In the genomic region with DNA sequence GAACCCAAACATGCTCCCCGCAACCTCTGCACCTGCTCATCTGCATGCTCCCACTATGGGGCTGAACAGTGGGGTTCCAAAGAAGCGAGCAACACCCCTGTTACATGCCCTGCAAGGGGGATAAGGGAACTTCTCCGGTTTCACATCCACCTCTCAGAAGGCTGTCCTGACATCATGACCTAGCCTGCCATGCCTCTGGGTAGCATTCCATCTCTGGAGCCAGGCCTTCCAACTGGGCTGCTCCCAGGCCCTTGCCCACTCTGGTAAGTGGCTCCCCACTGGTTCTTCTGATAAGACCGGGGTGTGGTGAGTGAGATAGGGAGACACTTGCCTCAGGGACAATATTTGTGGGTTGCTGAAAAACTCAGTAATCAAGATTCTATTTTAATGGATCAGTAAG, we compare ENCODE assay signal across 23 cellular contexts. TPM values are rescaled to one million over a fixed set of nuclear protein-coding genes. Genes with fewer than 3 reads are reported as not detected.
"Had no signal": no experiment of that assay in that cellular context is flagged by ENCODE, and none has a peak within 500 bp of the region (broad histone marks: within the 10 kb centered on the region; RNA-seq: fewer than 3 reads in every experiment).

No MANE protein-coding gene starts in this region.

- H3K36me3 ChIP-seq: breast epithelium, colonic mucosa, esophagus squamous epithelium, gastrocnemius medialis, right lobe of liver, stomach, suprapubic skin, transverse colon had no signal

- H3K27ac ChIP-seq: breast epithelium, colonic mucosa, esophagus squamous epithelium, gastrocnemius medialis, right lobe of liver, stomach, suprapubic skin, transverse colon had no signal

- H3K4me1 ChIP-seq: breast epithelium, colonic mucosa, gastrocnemius medialis, stomach, suprapubic skin, transverse colon had no signal

- H3K27ac Mint-ChIP-seq: activated CD4-positive, alpha-beta memory T cell treated with anti-CD3 and anti-CD28 coated beads for 36 hours; activated naive CD4-positive, alpha-beta T cell treated with anti-CD3 and anti-CD28 coated beads for 36 hours; activated naive CD8-positive, alpha-beta T cell treated with anti-CD3 and anti-CD28 coated beads, Interleukin-2, amount 10 ng/mL, durations not matched to agents 7 days and 5 days; mesothelial cell of epicardium; naive thymus-derived CD8-positive, alpha-beta T cell; T-helper 1 cell treated with Interleukin-12 subunit alpha and Interleukin-12 subunit beta and Interleukin-4 antibody, amounts not matched to agents 30 μg/mL and 1 μg/mL, for 36 hours had no signal

- H3K4me3 ChIP-seq: breast epithelium, colonic mucosa, esophagus squamous epithelium, gastrocnemius medialis, right lobe of liver, skin epidermis, stomach, suprapubic skin, transverse colon had no signal

- H3K4me3 Mint-ChIP-seq: activated CD4-positive, alpha-beta memory T cell treated with anti-CD3 and anti-CD28 coated beads for 36 hours; activated naive CD4-positive, alpha-beta T cell treated with anti-CD3 and anti-CD28 coated beads for 36 hours; activated naive CD8-positive, alpha-beta T cell treated with anti-CD3 and anti-CD28 coated beads, Interleukin-2, amount 10 ng/mL, durations not matched to agents 7 days and 5 days; central memory CD8-positive, alpha-beta T cell; mesothelial cell of epicardium; T-helper 1 cell treated with Interleukin-12 subunit alpha and Interleukin-12 subunit beta and Interleukin-4 antibody, amounts not matched to agents 30 μg/mL and 1 μg/mL, for 36 hours had no signal

- DNase-seq: activated CD4-positive, alpha-beta memory T cell treated with anti-CD3 and anti-CD28 coated beads for 36 hours; activated CD4-positive, alpha-beta T cell treated with anti-CD3 and anti-CD28 coated beads for 48 hours; activated naive CD4-positive, alpha-beta T cell treated with anti-CD3 and anti-CD28 coated beads for 36 hours; activated naive CD8-positive, alpha-beta T cell treated with anti-CD3 and anti-CD28 coated beads, Interleukin-2, amount 10 ng/mL, durations not matched to agents 7 days and 5 days; activated T-cell treated with anti-CD3 and anti-CD28 coated beads, Interleukin-2, amount 50 U/mL, for 48 hours; amniotic stem cell; colonic mucosa; esophagus squamous epithelium; gastrocnemius medialis; hippocampal formation; naive thymus-derived CD8-positive, alpha-beta T cell; posterior cingulate gyrus; right lobe of liver; stimulated activated CD4-positive, alpha-beta T cell treated with anti-CD3 and anti-CD28 coated beads, Interleukin-1b, Interleukin-23, amount 100 ng/mL, for 48 hours; stomach; T1000; transverse colon had no signal

- H3K27me3 Mint-ChIP-seq: activated CD4-positive, alpha-beta memory T cell treated with anti-CD3 and anti-CD28 coated beads for 36 hours had no signal

- H3K9me3 Mint-ChIP-seq: activated CD4-positive, alpha-beta memory T cell treated with anti-CD3 and anti-CD28 coated beads for 36 hours; activated naive CD4-positive, alpha-beta T cell treated with anti-CD3 and anti-CD28 coated beads for 36 hours; activated naive CD8-positive, alpha-beta T cell treated with anti-CD3 and anti-CD28 coated beads, Interleukin-2, amount 10 ng/mL, durations not matched to agents 7 days and 5 days; central memory CD8-positive, alpha-beta T cell; mesothelial cell of epicardium; naive thymus-derived CD8-positive, alpha-beta T cell; T-helper 1 cell treated with Interleukin-12 subunit alpha and Interleukin-12 subunit beta and Interleukin-4 antibody, amounts not matched to agents 30 μg/mL and 1 μg/mL, for 36 hours had no signal

- H3K9me3 ChIP-seq: breast epithelium, colonic mucosa, esophagus squamous epithelium, gastrocnemius medialis, right lobe of liver, stomach, suprapubic skin, transverse colon had no signal

- ATAC-seq: gastrocnemius medialis; naive thymus-derived CD8-positive, alpha-beta T cell; right lobe of liver had no signal

- H3K4me1 Mint-ChIP-seq: activated naive CD8-positive, alpha-beta T cell treated with anti-CD3 and anti-CD28 coated beads, Interleukin-2, amount 10 ng/mL, durations not matched to agents 7 days and 5 days; central memory CD8-positive, alpha-beta T cell; naive thymus-derived CD8-positive, alpha-beta T cell had no signal

- H3K36me3 Mint-ChIP-seq: activated CD4-positive, alpha-beta memory T cell treated with anti-CD3 and anti-CD28 coated beads for 36 hours; activated naive CD8-positive, alpha-beta T cell treated with anti-CD3 and anti-CD28 coated beads, Interleukin-2, amount 10 ng/mL, durations not matched to agents 7 days and 5 days; mesothelial cell of epicardium had no signal

- H3K27me3 ChIP-seq: breast epithelium, colonic mucosa, gastrocnemius medialis, right lobe of liver, stomach, suprapubic skin had no signal

RNA-seq across cellular contexts. Expression of gene KCNJ15, which starts 57.7 kb away (rescaled TPM):
- total RNA-seq: activated naive CD8-positive, alpha-beta T cell treated with anti-CD3 and anti-CD28 coated beads, Interleukin-2, amount 10 ng/mL, durations not matched to agents 7 days and 5 days; naive thymus-derived CD8-positive, alpha-beta T cell had no signal
- polyA plus RNA-seq: naive thymus-derived CD8-positive, alpha-beta T cell had no signal
